8 cellular contexts compared by ENCODE assay signal in the genomic region with DNA sequence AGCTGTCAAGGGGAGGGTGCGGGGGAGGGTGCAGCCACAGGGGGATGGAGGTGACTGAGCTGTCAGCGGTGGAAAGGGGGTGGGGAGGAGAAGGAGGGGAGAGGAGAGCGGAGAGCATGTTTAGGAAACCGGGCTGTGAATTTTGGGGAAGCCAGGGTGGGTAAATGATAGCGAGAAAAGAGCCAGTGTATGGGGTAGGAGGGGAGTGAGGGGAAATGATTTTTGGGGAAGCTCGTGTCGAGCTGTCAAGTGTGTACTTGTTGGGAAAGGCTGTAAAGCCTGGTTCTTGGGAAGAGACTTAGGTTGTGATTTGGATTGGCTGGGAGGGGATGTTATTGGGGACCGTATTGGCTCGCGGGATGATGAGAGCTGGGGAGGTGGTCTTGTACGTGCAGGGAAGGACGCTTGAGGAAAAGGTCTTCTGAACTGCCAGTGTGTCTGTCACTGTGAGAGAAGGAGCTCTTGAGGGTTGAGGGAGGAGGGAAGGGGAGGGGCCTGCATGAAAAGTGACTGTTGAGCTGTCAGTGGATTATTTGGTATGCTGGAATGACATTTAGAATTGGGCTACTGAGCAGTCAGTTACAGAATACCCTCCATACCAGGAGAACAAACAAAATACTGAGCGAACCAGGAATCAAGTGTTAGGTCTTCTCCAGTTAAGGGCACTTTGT. TPM values are rescaled to one million over a fixed set of nuclear protein-coding genes. Genes with fewer than 3 reads are reported as not detected.
DNase-seq lines count a peak whose midpoint lies in the region; ATAC-seq, FAIRE-seq and TF ChIP-seq lines count a peak whose summit lies in the region.

No MANE protein-coding gene starts in this region.

- no peak for TF ChIP-seq CTCF in A549 (IDR thresholded peaks at IDR 0.05)
- TF ChIP-seq CTCF in astrocyte (IDR thresholded peaks at IDR 0.05; ENCODE audit: insufficient read depth, low read depth, low read length) = no peak
- TF ChIP-seq CTCF in hepatocyte (IDR thresholded peaks at IDR 0.05; ENCODE audit: poor library complexity) = no peak

- H3K36me3 ChIP-seq in astrocyte (ENCODE audit: insufficient read depth, low read length) (no peaks in the 10 kb centered on the region), hepatocyte (replicated peaks; ENCODE audit: insufficient read depth, low read depth) (no peaks in the 10 kb centered on the region)

- H3K9ac ChIP-seq in astrocyte (ENCODE audit: low read length) = peak overlapping the region; percentile 92

- DNase-seq in A549 (ENCODE audit: low read depth in 1 of 2, low spot score in 1 of 2) (peak in 1 of 2 experiments; percentile 32), HuH-7.5 (ENCODE audit: low spot score) (peak; percentile 74), astrocyte (ENCODE audit: low read depth) (peak; percentile 55), hepatocyte (ENCODE audit: low spot score) (peak; percentile 49), renal cortical epithelial cell (ENCODE audit: low read depth) (peak; percentile 69), DMS153 treated with DMSO at 0.1 percent for 48 hours (lab: John Stamatoyannopoulos, UW; ENCODE audit: unreplicated experiment) (no peak)

- H3K27ac ChIP-seq in A549 (peak overlapping the region; percentile 91), astrocyte (ENCODE audit: low read depth, low read length) (peak overlapping the region; percentile 79), hepatocyte (peak overlapping the region; percentile 85)

- H3K79me2 ChIP-seq in astrocyte (ENCODE audit: insufficient read depth, low read length) (peaks cover 74% of the 10 kb centered on the region), hepatocyte (peaks cover 63% of the 10 kb centered on the region)

- peak overlapping the region; percentile 83 for H2AFZ ChIP-seq in astrocyte (ENCODE audit: low read depth, low read length)
- peak overlapping the region; percentile 80 for H2AFZ ChIP-seq in hepatocyte

- ATAC-seq in A549 = peak; percentile 21 to 25; a peak in 5 of 6 replicates
- ATAC-seq in GM18502 (IDR thresholded peaks at IDR 0.05; ENCODE audit: poor library complexity, unreplicated experiment) = peak; percentile 34
- peak; percentile 35 for ATAC-seq in SK-N-SH treated with all-trans-retinoic acid at 6 μM for 48 hours

- H3K36me3 Mint-ChIP-seq in astrocyte (ENCODE audit: low read depth, unreplicated experiment) = peaks cover 2% of the 10 kb centered on the region

- H3K4me1 ChIP-seq in A549 = peaks cover 16% of the 10 kb centered on the region
- peaks cover 10% of the 10 kb centered on the region for H3K4me1 ChIP-seq in astrocyte (ENCODE audit: insufficient read depth, low read length)
- H3K4me1 ChIP-seq in hepatocyte (ENCODE audit: insufficient read depth) = peaks cover 7% of the 10 kb centered on the region

- CTCF ChIA-PET in A549 (lab: Yijun Ruan, JAX) = interaction anchor here (0.8 to 2.7 kb wide), 6 partner anchors 49 to 104 kb away, joined by 3 to 11 read pairs (median 4); no protein-coding TSS in a partner anchor

- no peaks in the 10 kb centered on the region for H3K9me2 ChIP-seq in hepatocyte (replicated peaks; ENCODE audit: insufficient read depth)

- H3K9me3 ChIP-seq in A549 (no peaks in the 10 kb centered on the region), astrocyte (ENCODE audit: insufficient read depth, low read depth, low read length) (no peaks in the 10 kb centered on the region), hepatocyte (ENCODE audit: low read depth) (no peaks in the 10 kb centered on the region)

- H3K4me3 ChIP-seq in A549 (peak overlapping the region; percentile 90), astrocyte (ENCODE audit: insufficient read depth, low read depth, low read length) (peak overlapping the region; percentile 85), hepatocyte (peak overlapping the region; percentile 96)

- H3K4me3 Mint-ChIP-seq in astrocyte (ENCODE audit: unreplicated experiment) = peak overlapping the region; percentile 96

- no peaks in the 10 kb centered on the region for H3K9me3 Mint-ChIP-seq in astrocyte (ENCODE audit: unreplicated experiment)

- no peaks in the 10 kb centered on the region for H3K27me3 Mint-ChIP-seq in astrocyte (ENCODE audit: low read depth, unreplicated experiment)

- TF ChIP-seq RAD21 in A549 (conservative IDR thresholded peaks at IDR 0.05 in 1 of 2, IDR thresholded peaks at IDR 0.05 in 1 of 2) = no peak

- no peak for TF ChIP-seq POLR2A in A549 (IDR thresholded peaks at IDR 0.05; ENCODE audit: low read length)

- POLR2A ChIA-PET in A549 (lab: Yijun Ruan, JAX) = no interaction called here

- H3K27ac Mint-ChIP-seq in astrocyte (ENCODE audit: unreplicated experiment) = peak overlapping the region; percentile 48

- no peak for TF ChIP-seq EP300 in A549 (IDR thresholded peaks at IDR 0.05)

- under 1% methylated on average over 11 of the region's 13 CpGs for WGBS in A549 (ENCODE audit: missing lambda C conversion rate)
- WGBS in hepatocyte (ENCODE audit: low lambda C conversion rate, missing lambda C conversion rate) = 3% methylated on average over 9 of the region's 13 CpGs

- H4K20me1 ChIP-seq in astrocyte (ENCODE audit: insufficient read depth, low read length) (peaks cover 44% of the 10 kb centered on the region), hepatocyte (ENCODE audit: insufficient read depth, poor library complexity, severe bottlenecking) (peaks cover 50% of the 10 kb centered on the region)

- FAIRE-seq in A549 (lab: Jason Lieb, UNC) (no peak), astrocyte (lab: Jason Lieb, UNC) (no peak)

- peaks cover 5% of the 10 kb centered on the region for H3K4me1 Mint-ChIP-seq in astrocyte (ENCODE audit: low read depth, unreplicated experiment)

- no peaks in the 10 kb centered on the region for H3K27me3 ChIP-seq in astrocyte (ENCODE audit: insufficient read depth, low read length)
- H3K27me3 ChIP-seq in hepatocyte = no peaks in the 10 kb centered on the region

- H3K4me2 ChIP-seq in A549 (peak overlapping the region; percentile 98), astrocyte (ENCODE audit: low read length) (peak overlapping the region; percentile 100), hepatocyte (peak overlapping the region; percentile 93)

TF ChIP-seq in A549, 52 proteins besides CTCF, POLR2A, EP300 and RAD21 (continues in another document):
- TF ChIP-seq CBX2 (IDR thresholded peaks at IDR 0.05; ENCODE audit: borderline replicate concordance, low read depth) = no peak
- no peak for TF ChIP-seq HDAC2 (IDR thresholded peaks at IDR 0.05)
- TF ChIP-seq ZNF302 (CRISPR knock-in tag; IDR thresholded peaks at IDR 0.05) = no peak
- TF ChIP-seq EHF (CRISPR knock-in tag; IDR thresholded peaks at IDR 0.05) = no peak
- TF ChIP-seq, protein P1, sequence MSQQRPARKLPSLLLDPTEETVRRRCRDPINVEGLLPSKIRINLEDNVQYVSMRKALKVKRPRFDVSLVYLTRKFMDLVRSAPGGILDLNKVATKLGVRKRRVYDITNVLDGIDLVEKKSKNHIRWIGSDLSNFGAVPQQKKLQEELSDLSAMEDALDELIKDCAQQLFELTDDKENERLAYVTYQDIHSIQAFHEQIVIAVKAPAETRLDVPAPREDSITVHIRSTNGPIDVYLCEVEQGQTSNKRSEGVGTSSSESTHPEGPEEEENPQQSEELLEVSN (IDR thresholded peaks at IDR 0.05; ENCODE audit: borderline replicate concordance, low read depth) = no peak
- TF ChIP-seq ZFP36 (IDR thresholded peaks at IDR 0.05; ENCODE audit: borderline replicate concordance, partially characterized antibody) = no peak
- TF ChIP-seq ESRRA (IDR thresholded peaks at IDR 0.05; ENCODE audit: borderline replicate concordance, low read length) = no peak

TF ChIP-seq in SK-N-SH treated with all-trans-retinoic acid at 6 μM for 48 hours, 23 proteins besides CTCF, POLR2A, EP300 and RAD21 (continues in another document):
- no peak for TF ChIP-seq OSR1 (CRISPR knock-in tag; IDR thresholded peaks at IDR 0.05)
- TF ChIP-seq CSDC2 (CRISPR knock-in tag; IDR thresholded peaks at IDR 0.05) = no peak
- no peak for TF ChIP-seq RARB (CRISPR knock-in tag; IDR thresholded peaks at IDR 0.05)
- TF ChIP-seq TCF4 (CRISPR knock-in tag; IDR thresholded peaks at IDR 0.05; ENCODE audit: borderline replicate concordance) = no peak

RNA-seq across cellular contexts. Expression of a gene that starts 1.0 kb away (rescaled TPM):
- polyA plus RNA-seq in A549 (2011; rRNA removed) (21.1 and 23.1 TPM in 2 replicates), A549 (2017; fragmentation: RNase III; extraction: RNeasy Plus Mini Kit Qiagen cat#74134 plus additional on column Dnase treatment) (10.3 to 11.1 TPM (median 11.0 TPM) in 3 replicates), hepatocyte (10.1 and 10.2 TPM in 2 replicates)
- polyA plus RNA-seq in A549 (2012; cell fraction: cytosol; rRNA removed) = 3.7 and 4.0 TPM in 2 replicates
- polyA plus RNA-seq in A549 (2012; cell fraction: nucleus; rRNA removed) = 4.3 and 6.0 TPM in 2 replicates
- polyA minus RNA-seq in A549 (2011; rRNA and poly(A)+ RNA removed) = 21.6 and 23.6 TPM in 2 replicates
- total RNA-seq in astrocyte (18.7 and 23.9 TPM in 2 replicates), hepatocyte (40.4 and 49.2 TPM in 2 replicates), renal cortical epithelial cell (17.7 and 47.9 TPM in 2 replicates)

RNA-seq across cellular contexts. Expression of a gene that starts 3.6 kb away (rescaled TPM):
- polyA plus RNA-seq in A549 (2011; rRNA removed) (58.1 and 86.9 TPM in 2 replicates), A549 (2017; fragmentation: RNase III; extraction: RNeasy Plus Mini Kit Qiagen cat#74134 plus additional on column Dnase treatment) (97.6 to 112 TPM (median 105 TPM) in 3 replicates), hepatocyte (55.4 and 60.7 TPM in 2 replicates)
- polyA plus RNA-seq in A549 (2012; cell fraction: cytosol; rRNA removed) = 36.9 and 46.4 TPM in 2 replicates
- 8.3 and 14.7 TPM in 2 replicates for polyA plus RNA-seq in A549 (2012; cell fraction: nucleus; rRNA removed)
- polyA minus RNA-seq in A549 (2011; rRNA and poly(A)+ RNA removed) = 8.3 and 12.0 TPM in 2 replicates
- total RNA-seq in astrocyte (52.3 and 55.7 TPM in 2 replicates), hepatocyte (45.9 and 61.0 TPM in 2 replicates), renal cortical epithelial cell (55.3 and 72.2 TPM in 2 replicates)

RNA-seq across cellular contexts. Expression of a gene that starts 29.6 kb away (rescaled TPM):
- polyA plus RNA-seq in A549 (2011; rRNA removed) (129 and 253 TPM in 2 replicates), A549 (2017; fragmentation: RNase III; extraction: RNeasy Plus Mini Kit Qiagen cat#74134 plus additional on column Dnase treatment) (246 to 255 TPM (median 253 TPM) in 3 replicates), hepatocyte (176 and 181 TPM in 2 replicates)
- polyA plus RNA-seq in A549 (2012; cell fraction: cytosol; rRNA removed) = 56.1 and 78.0 TPM in 2 replicates
- polyA plus RNA-seq in A549 (2012; cell fraction: nucleus; rRNA removed) = 29.5 and 55.5 TPM in 2 replicates
- 17.1 and 28.3 TPM in 2 replicates for polyA minus RNA-seq in A549 (2011; rRNA and poly(A)+ RNA removed)
- total RNA-seq in astrocyte (151 and 176 TPM in 2 replicates), hepatocyte (112 and 143 TPM in 2 replicates), renal cortical epithelial cell (87.2 and 139 TPM in 2 replicates)
